Comparison of ENCODE assay signal across 1 cellular context in the genomic region with DNA sequence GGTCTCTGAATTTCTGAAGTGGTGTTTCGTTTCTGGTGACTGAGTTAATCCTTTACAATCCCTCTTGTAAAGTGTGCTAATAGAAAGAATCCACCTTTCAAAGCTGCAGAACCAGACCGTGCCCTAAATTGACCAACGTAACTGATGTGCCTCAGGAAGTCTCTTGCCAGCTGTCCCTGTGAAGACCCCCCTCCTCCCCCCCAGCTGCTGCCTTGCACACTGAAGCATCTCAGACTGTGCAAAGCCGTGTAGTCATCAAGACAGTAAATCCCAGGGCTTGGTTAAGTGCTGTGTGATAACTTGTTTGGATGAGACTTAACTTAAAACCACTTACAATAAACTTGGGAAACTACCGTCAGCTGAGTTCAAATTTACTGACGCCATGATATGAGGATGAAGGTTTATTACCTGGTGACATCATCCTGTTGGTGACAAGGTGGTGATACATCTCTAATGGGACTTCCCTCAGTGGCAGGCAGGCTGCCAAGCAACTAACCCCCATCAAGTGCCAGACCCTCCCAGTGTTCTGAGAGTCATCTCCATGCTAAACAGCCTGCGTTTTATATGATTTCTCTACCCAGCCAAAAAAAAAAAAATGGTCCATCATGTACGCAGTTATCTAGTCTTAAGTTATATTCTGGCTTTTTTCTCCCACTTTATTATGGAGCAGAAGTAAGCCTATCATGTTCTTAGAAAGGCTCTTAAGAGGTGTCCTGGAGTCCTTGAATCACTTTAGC.
A peak's percentile ranks its signal among the peaks of the same experiment; 100 is the strongest.
TF ChIP-seq lines count a peak whose summit lies in the region.

No MANE protein-coding gene starts in this region.

TF ChIP-seq in HEK293, 187 proteins besides CTCF, POLR2A, EP300 and RAD21 (continued from another document and continues in another):
- TF ChIP-seq, protein P1, sequence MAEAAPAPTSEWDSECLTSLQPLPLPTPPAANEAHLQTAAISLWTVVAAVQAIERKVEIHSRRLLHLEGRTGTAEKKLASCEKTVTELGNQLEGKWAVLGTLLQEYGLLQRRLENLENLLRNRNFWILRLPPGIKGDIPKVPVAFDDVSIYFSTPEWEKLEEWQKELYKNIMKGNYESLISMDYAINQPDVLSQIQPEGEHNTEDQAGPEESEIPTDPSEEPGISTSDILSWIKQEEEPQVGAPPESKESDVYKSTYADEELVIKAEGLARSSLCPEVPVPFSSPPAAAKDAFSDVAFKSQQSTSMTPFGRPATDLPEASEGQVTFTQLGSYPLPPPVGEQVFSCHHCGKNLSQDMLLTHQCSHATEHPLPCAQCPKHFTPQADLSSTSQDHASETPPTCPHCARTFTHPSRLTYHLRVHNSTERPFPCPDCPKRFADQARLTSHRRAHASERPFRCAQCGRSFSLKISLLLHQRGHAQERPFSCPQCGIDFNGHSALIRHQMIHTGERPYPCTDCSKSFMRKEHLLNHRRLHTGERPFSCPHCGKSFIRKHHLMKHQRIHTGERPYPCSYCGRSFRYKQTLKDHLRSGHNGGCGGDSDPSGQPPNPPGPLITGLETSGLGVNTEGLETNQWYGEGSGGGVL (tag by site-specific recombination; IDR thresholded peaks at IDR 0.05), result peak; percentile 74
- TF ChIP-seq BCL11A (tag by site-specific recombination; IDR thresholded peaks at IDR 0.05; ENCODE audit: low read depth), result peak; percentile 74
- TF ChIP-seq SP3 (tag by site-specific recombination; IDR thresholded peaks at IDR 0.05), result peak; percentile 57
- TF ChIP-seq ZBTB21 (tag by site-specific recombination; IDR thresholded peaks at IDR 0.05), result peak; percentile 98
- TF ChIP-seq OSR2 (tag by site-specific recombination; IDR thresholded peaks at IDR 0.05), result peak; percentile 91
- peak; percentile 95 for TF ChIP-seq ZNF366 (tag by site-specific recombination; conservative IDR thresholded peaks at IDR 0.05)
- peak; percentile 80 for TF ChIP-seq ZNF843 (tag by site-specific recombination; IDR thresholded peaks at IDR 0.05)
- peak; percentile 26; the same call in 1 of the 2 replicates for TF ChIP-seq ZNF501 (tag by site-specific recombination; IDR thresholded peaks at IDR 0.05)
- peak; percentile 60 for TF ChIP-seq BCL11B (tag by site-specific recombination; IDR thresholded peaks at IDR 0.05; ENCODE audit: low read depth)
- peak; percentile 68 for TF ChIP-seq FEZF1 (tag by site-specific recombination; IDR thresholded peaks at IDR 0.05)
- peak; percentile 65; the same call in 1 of the 2 replicates for TF ChIP-seq ZNF558 (tag by site-specific recombination; IDR thresholded peaks at IDR 0.05)
- TF ChIP-seq, protein P2, sequence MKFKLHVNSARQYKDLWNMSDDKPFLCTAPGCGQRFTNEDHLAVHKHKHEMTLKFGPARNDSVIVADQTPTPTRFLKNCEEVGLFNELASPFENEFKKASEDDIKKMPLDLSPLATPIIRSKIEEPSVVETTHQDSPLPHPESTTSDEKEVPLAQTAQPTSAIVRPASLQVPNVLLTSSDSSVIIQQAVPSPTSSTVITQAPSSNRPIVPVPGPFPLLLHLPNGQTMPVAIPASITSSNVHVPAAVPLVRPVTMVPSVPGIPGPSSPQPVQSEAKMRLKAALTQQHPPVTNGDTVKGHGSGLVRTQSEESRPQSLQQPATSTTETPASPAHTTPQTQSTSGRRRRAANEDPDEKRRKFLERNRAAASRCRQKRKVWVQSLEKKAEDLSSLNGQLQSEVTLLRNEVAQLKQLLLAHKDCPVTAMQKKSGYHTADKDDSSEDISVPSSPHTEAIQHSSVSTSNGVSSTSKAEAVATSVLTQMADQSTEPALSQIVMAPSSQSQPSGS (tag by site-specific recombination; IDR thresholded peaks at IDR 0.05; ENCODE audit: low read depth), result peak; percentile 99
- TF ChIP-seq, protein P3, sequence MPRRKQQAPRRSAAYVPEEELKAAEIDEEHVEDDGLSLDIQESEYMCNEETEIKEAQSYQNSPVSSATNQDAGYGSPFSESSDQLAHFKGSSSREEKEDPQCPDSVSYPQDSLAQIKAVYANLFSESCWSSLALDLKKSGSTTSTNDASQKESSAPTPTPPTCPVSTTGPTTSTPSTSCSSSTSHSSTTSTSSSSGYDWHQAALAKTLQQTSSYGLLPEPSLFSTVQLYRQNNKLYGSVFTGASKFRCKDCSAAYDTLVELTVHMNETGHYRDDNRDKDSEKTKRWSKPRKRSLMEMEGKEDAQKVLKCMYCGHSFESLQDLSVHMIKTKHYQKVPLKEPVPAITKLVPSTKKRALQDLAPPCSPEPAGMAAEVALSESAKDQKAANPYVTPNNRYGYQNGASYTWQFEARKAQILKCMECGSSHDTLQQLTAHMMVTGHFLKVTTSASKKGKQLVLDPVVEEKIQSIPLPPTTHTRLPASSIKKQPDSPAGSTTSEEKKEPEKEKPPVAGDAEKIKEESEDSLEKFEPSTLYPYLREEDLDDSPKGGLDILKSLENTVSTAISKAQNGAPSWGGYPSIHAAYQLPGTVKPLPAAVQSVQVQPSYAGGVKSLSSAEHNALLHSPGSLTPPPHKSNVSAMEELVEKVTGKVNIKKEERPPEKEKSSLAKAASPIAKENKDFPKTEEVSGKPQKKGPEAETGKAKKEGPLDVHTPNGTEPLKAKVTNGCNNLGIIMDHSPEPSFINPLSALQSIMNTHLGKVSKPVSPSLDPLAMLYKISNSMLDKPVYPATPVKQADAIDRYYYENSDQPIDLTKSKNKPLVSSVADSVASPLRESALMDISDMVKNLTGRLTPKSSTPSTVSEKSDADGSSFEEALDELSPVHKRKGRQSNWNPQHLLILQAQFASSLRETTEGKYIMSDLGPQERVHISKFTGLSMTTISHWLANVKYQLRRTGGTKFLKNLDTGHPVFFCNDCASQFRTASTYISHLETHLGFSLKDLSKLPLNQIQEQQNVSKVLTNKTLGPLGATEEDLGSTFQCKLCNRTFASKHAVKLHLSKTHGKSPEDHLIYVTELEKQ (tag by site-specific recombination; IDR thresholded peaks at IDR 0.05; ENCODE audit: borderline replicate concordance), result peak; percentile 92
- peak; percentile 85 for TF ChIP-seq ZNF324 (tag by site-specific recombination; IDR thresholded peaks at IDR 0.05)
- TF ChIP-seq, protein P4, sequence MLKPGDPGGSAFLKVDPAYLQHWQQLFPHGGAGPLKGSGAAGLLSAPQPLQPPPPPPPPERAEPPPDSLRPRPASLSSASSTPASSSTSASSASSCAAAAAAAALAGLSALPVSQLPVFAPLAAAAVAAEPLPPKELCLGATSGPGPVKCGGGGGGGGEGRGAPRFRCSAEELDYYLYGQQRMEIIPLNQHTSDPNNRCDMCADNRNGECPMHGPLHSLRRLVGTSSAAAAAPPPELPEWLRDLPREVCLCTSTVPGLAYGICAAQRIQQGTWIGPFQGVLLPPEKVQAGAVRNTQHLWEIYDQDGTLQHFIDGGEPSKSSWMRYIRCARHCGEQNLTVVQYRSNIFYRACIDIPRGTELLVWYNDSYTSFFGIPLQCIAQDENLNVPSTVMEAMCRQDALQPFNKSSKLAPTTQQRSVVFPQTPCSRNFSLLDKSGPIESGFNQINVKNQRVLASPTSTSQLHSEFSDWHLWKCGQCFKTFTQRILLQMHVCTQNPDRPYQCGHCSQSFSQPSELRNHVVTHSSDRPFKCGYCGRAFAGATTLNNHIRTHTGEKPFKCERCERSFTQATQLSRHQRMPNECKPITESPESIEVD (tag by site-specific recombination; IDR thresholded peaks at IDR 0.05), result peak; percentile 91
- TF ChIP-seq, protein P5, sequence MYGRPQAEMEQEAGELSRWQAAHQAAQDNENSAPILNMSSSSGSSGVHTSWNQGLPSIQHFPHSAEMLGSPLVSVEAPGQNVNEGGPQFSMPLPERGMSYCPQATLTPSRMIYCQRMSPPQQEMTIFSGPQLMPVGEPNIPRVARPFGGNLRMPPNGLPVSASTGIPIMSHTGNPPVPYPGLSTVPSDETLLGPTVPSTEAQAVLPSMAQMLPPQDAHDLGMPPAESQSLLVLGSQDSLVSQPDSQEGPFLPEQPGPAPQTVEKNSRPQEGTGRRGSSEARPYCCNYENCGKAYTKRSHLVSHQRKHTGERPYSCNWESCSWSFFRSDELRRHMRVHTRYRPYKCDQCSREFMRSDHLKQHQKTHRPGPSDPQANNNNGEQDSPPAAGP (tag by site-specific recombination; IDR thresholded peaks at IDR 0.05), result peak; percentile 97
- TF ChIP-seq ZNF629 (tag by site-specific recombination; IDR thresholded peaks at IDR 0.05), result peak; percentile 99
- TF ChIP-seq, protein P6, sequence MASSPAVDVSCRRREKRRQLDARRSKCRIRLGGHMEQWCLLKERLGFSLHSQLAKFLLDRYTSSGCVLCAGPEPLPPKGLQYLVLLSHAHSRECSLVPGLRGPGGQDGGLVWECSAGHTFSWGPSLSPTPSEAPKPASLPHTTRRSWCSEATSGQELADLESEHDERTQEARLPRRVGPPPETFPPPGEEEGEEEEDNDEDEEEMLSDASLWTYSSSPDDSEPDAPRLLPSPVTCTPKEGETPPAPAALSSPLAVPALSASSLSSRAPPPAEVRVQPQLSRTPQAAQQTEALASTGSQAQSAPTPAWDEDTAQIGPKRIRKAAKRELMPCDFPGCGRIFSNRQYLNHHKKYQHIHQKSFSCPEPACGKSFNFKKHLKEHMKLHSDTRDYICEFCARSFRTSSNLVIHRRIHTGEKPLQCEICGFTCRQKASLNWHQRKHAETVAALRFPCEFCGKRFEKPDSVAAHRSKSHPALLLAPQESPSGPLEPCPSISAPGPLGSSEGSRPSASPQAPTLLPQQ (tag by site-specific recombination; IDR thresholded peaks at IDR 0.05), result 0 out of 2 replicates have a peak, but pooled peaks have one; percentile 25
- TF ChIP-seq, protein P7, sequence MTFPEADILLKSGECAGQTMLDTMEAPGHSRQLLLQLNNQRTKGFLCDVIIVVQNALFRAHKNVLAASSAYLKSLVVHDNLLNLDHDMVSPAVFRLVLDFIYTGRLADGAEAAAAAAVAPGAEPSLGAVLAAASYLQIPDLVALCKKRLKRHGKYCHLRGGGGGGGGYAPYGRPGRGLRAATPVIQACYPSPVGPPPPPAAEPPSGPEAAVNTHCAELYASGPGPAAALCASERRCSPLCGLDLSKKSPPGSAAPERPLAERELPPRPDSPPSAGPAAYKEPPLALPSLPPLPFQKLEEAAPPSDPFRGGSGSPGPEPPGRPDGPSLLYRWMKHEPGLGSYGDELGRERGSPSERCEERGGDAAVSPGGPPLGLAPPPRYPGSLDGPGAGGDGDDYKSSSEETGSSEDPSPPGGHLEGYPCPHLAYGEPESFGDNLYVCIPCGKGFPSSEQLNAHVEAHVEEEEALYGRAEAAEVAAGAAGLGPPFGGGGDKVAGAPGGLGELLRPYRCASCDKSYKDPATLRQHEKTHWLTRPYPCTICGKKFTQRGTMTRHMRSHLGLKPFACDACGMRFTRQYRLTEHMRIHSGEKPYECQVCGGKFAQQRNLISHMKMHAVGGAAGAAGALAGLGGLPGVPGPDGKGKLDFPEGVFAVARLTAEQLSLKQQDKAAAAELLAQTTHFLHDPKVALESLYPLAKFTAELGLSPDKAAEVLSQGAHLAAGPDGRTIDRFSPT (tag by site-specific recombination; IDR thresholded peaks at IDR 0.05), result peak; percentile 90
- TF ChIP-seq ZNF2 (tag by site-specific recombination; IDR thresholded peaks at IDR 0.05), result peak; percentile 65; the same call in 1 of the 2 replicates
- 0 out of 2 replicates have a peak, but pooled peaks have one; percentile 47 for TF ChIP-seq ZSCAN23 (tag by site-specific recombination; IDR thresholded peaks at IDR 0.05)
- peak; percentile 97 for TF ChIP-seq ZNF600 (tag by site-specific recombination; IDR thresholded peaks at IDR 0.05)
- TF ChIP-seq ZNF837 (tag by site-specific recombination; IDR thresholded peaks at IDR 0.05), result 0 out of 2 replicates have a peak, but pooled peaks have one; percentile 22
- peak; percentile 80 for TF ChIP-seq KLF10 (tag by site-specific recombination; IDR thresholded peaks at IDR 0.05)
- TF ChIP-seq, protein P8, sequence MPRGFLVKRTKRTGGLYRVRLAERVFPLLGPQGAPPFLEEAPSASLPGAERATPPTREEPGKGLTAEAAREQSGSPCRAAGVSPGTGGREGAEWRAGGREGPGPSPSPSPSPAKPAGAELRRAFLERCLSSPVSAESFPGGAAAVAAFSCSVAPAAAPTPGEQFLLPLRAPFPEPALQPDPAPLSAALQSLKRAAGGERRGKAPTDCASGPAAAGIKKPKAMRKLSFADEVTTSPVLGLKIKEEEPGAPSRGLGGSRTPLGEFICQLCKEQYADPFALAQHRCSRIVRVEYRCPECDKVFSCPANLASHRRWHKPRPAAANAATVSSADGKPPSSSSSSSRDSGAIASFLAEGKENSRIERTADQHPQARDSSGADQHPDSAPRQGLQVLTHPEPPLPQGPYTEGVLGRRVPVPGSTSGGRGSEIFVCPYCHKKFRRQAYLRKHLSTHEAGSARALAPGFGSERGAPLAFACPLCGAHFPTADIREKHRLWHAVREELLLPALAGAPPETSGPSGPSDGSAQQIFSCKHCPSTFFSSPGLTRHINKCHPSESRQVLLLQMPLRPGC (tag by site-specific recombination; IDR thresholded peaks at IDR 0.05), result peak; percentile 92
- TF ChIP-seq SP7 (tag by site-specific recombination; IDR thresholded peaks at IDR 0.05), result peak; percentile 91
- peak; percentile 83 for TF ChIP-seq ZNF24 (tag by site-specific recombination; IDR thresholded peaks at IDR 0.05)
- TF ChIP-seq, protein P9, sequence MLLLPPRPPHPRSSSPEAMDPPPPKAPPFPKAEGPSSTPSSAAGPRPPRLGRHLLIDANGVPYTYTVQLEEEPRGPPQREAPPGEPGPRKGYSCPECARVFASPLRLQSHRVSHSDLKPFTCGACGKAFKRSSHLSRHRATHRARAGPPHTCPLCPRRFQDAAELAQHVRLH (tag by site-specific recombination; IDR thresholded peaks at IDR 0.05), result peak; percentile 70
- peak; percentile 42; the same call in 1 of the 2 replicates for TF ChIP-seq ZNF184 (tag by site-specific recombination; IDR thresholded peaks at IDR 0.05)
- TF ChIP-seq, protein P10, sequence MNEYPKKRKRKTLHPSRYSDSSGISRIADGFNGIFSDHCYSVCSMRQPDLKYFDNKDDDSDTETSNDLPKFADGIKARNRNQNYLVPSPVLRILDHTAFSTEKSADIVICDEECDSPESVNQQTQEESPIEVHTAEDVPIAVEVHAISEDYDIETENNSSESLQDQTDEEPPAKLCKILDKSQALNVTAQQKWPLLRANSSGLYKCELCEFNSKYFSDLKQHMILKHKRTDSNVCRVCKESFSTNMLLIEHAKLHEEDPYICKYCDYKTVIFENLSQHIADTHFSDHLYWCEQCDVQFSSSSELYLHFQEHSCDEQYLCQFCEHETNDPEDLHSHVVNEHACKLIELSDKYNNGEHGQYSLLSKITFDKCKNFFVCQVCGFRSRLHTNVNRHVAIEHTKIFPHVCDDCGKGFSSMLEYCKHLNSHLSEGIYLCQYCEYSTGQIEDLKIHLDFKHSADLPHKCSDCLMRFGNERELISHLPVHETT (tag by site-specific recombination; IDR thresholded peaks at IDR 0.05), result peak; percentile 90
- TF ChIP-seq KLF8 (tag by site-specific recombination; IDR thresholded peaks at IDR 0.05), result peak; percentile 69
- TF ChIP-seq ZBTB1 (tag by site-specific recombination; IDR thresholded peaks at IDR 0.05), result 0 out of 2 replicates have a peak, but pooled peaks have one; percentile 30
- 0 out of 2 replicates have a peak, but pooled peaks have one; percentile 51 for TF ChIP-seq ZFP37 (tag by site-specific recombination; IDR thresholded peaks at IDR 0.05)
- TF ChIP-seq ZNF654 (tag by site-specific recombination; IDR thresholded peaks at IDR 0.05; ENCODE audit: low read depth), result peak; percentile 12; the same call in 1 of the 2 replicates
- peak; percentile 58 for TF ChIP-seq WT1 (tag by site-specific recombination; IDR thresholded peaks at IDR 0.05)
- TF ChIP-seq ZSCAN30 (tag by site-specific recombination; IDR thresholded peaks at IDR 0.05), result peak; percentile 44; the same call in 1 of the 2 replicates
- peak; percentile 91 for TF ChIP-seq ZEB2 (tag by site-specific recombination; IDR thresholded peaks at IDR 0.05)
- TF ChIP-seq ZBTB17 (tag by site-specific recombination; IDR thresholded peaks at IDR 0.05), result peak; percentile 59
